24 cellular contexts compared by ENCODE assay signal in genomic region chr6:152986978-152987377, GRCh38. TPM values are rescaled to one million over a fixed set of nuclear protein-coding genes. Genes with fewer than 3 reads are reported as not detected.
DNase-seq lines count a peak whose midpoint lies in the region; ATAC-seq lines count a peak whose summit lies in the region.
"Had no signal": no experiment of that assay in that cellular context is flagged by ENCODE, and none has a peak within 500 bp of the region (broad histone marks: within the 10 kb centered on the region; RNA-seq: fewer than 3 reads in every experiment).

No MANE protein-coding gene starts in this region.

- H3K4me3 ChIP-seq in CD4-positive, CD25-positive, alpha-beta regulatory T cell (ENCODE audit: low read depth, low read length), result no peak overlapping the region
- H3K4me3 ChIP-seq: coronary artery, esophagus squamous epithelium, SK-N-MC, spleen, suprapubic skin had no signal

- no peaks in the 10 kb centered on the region for H3K27me3 Mint-ChIP-seq in T-helper 1 cell treated with Interleukin-12 subunit alpha and Interleukin-12 subunit beta and Interleukin-4 antibody, amounts not matched to agents 30 μg/mL and 1 μg/mL, for 36 hours (ENCODE audit: low read depth)
- H3K27me3 Mint-ChIP-seq in CD4-positive, CD25-positive, alpha-beta regulatory T cell, result no peaks in the 10 kb centered on the region
- no peaks in the 10 kb centered on the region for H3K27me3 Mint-ChIP-seq in T-cell
- H3K27me3 Mint-ChIP-seq in effector memory CD8-positive, alpha-beta T cell, result no peaks in the 10 kb centered on the region
- H3K27me3 Mint-ChIP-seq: stimulated activated memory B cell treated with anti-CD40 and anti-IgM and Interleukin-4, amounts not matched to agents 10 μg/mL and 1 μg/mL and 100 μg/mL, for 72 hours had no signal

- DNase-seq in T-helper 1 cell (no peak), T-cell (no peak), NCI-H146 treated with DMSO at 0.1 percent for 48 hours (lab: John Stamatoyannopoulos, UW; ENCODE audit: unreplicated experiment) (no peak), RPMI8226 (no peak)
- no peak for DNase-seq in CD4-positive, CD25-positive, alpha-beta regulatory T cell
- DNase-seq in effector memory CD8-positive, alpha-beta T cell, result no peak
- no peak for DNase-seq in stimulated activated CD8-positive, alpha-beta memory T cell treated with anti-CD3 and anti-CD28 coated beads, Interleukin-4, amount 100 ng/mL, for 48 hours
- DNase-seq: COR-L47; endodermal cell; esophagus squamous epithelium; H9; left colon; mesenchymal stem cell; NCI-H1048; NCI-H1930; NCI-H526 treated with DMSO at 0.1 percent for 48 hours; spleen; stimulated activated CD4-positive, alpha-beta T cell treated with anti-CD3 and anti-CD28 coated beads, Interleukin-2, amount 100 ng/mL, for 48 hours had no signal

- CTCF ChIA-PET in T-cell (lab: Charles Lee), result no interaction called here

- no peaks in the 10 kb centered on the region for H3K9me3 ChIP-seq in CD4-positive, CD25-positive, alpha-beta regulatory T cell (ENCODE audit: control insufficient read depth in 2 of 2, low read length in 2 of 2)
- H3K9me3 ChIP-seq: esophagus squamous epithelium, spleen, suprapubic skin had no signal

- H3K27me3 ChIP-seq in CD4-positive, CD25-positive, alpha-beta regulatory T cell (ENCODE audit: control insufficient read depth, insufficient read depth, low read length), result no peaks in the 10 kb centered on the region
- H3K27me3 ChIP-seq: esophagus squamous epithelium, suprapubic skin had no signal

- H3K36me3 Mint-ChIP-seq in T-helper 1 cell treated with Interleukin-12 subunit alpha and Interleukin-12 subunit beta and Interleukin-4 antibody, amounts not matched to agents 30 μg/mL and 1 μg/mL, for 36 hours (ENCODE audit: low read depth), result peaks cover 22% of the 10 kb centered on the region
- peaks cover 12% of the 10 kb centered on the region for H3K36me3 Mint-ChIP-seq in CD4-positive, CD25-positive, alpha-beta regulatory T cell
- H3K36me3 Mint-ChIP-seq in T-cell, result peaks cover 16% of the 10 kb centered on the region
- H3K36me3 Mint-ChIP-seq in effector memory CD8-positive, alpha-beta T cell (ENCODE audit: insufficient read depth), result peaks cover 47% of the 10 kb centered on the region

- H3K9me3 Mint-ChIP-seq in T-helper 1 cell treated with Interleukin-12 subunit alpha and Interleukin-12 subunit beta and Interleukin-4 antibody, amounts not matched to agents 30 μg/mL and 1 μg/mL, for 36 hours, result no peaks in the 10 kb centered on the region
- no peaks in the 10 kb centered on the region for H3K9me3 Mint-ChIP-seq in CD4-positive, CD25-positive, alpha-beta regulatory T cell
- H3K9me3 Mint-ChIP-seq in T-cell, result no peaks in the 10 kb centered on the region
- H3K9me3 Mint-ChIP-seq in effector memory CD8-positive, alpha-beta T cell, result no peaks in the 10 kb centered on the region
- H3K9me3 Mint-ChIP-seq: activated T-helper 1 cell treated with anti-CD3 and anti-CD28 coated beads, Interleukin-12 subunit alpha, Interleukin-12 subunit beta, Interleukin-2, Interleukin-4 antibody, amounts not matched to agents 30 ng/mL and 10 ng/mL and 1 ng/mL, durations not matched to agents 14 hours and 24 hours and 36 hours; endodermal cell; H9; stimulated activated memory B cell treated with anti-CD40 and anti-IgM and Interleukin-4, amounts not matched to agents 10 μg/mL and 1 μg/mL and 100 μg/mL, for 72 hours had no signal

- POLR2A ChIA-PET in T-cell (lab: Charles Lee), result no interaction called here

- H3K27ac ChIP-seq in CD4-positive, CD25-positive, alpha-beta regulatory T cell (ENCODE audit: insufficient read depth, low read length, poor library complexity, severe bottlenecking), result no peak overlapping the region
- H3K27ac ChIP-seq: coronary artery, esophagus squamous epithelium, SK-N-MC, spleen, suprapubic skin had no signal

- H3K27ac Mint-ChIP-seq in T-helper 1 cell treated with Interleukin-12 subunit alpha and Interleukin-12 subunit beta and Interleukin-4 antibody, amounts not matched to agents 30 μg/mL and 1 μg/mL, for 36 hours, result peak overlapping the region; percentile 34
- peak overlapping the region; percentile 16 to 93 (median 19) for H3K27ac Mint-ChIP-seq in CD4-positive, CD25-positive, alpha-beta regulatory T cell
- H3K27ac Mint-ChIP-seq in T-cell, result peak overlapping the region; percentile 4 to 50
- H3K27ac Mint-ChIP-seq in effector memory CD8-positive, alpha-beta T cell, result peak overlapping the region; percentile 14 to 60
- H3K27ac Mint-ChIP-seq: activated T-helper 1 cell treated with anti-CD3 and anti-CD28 coated beads, Interleukin-12 subunit alpha, Interleukin-12 subunit beta, Interleukin-2, Interleukin-4 antibody, amounts not matched to agents 30 ng/mL and 10 ng/mL and 1 ng/mL, durations not matched to agents 14 hours and 24 hours and 36 hours; endodermal cell; stimulated activated memory B cell treated with anti-CD40 and anti-IgM and Interleukin-4, amounts not matched to agents 10 μg/mL and 1 μg/mL and 100 μg/mL, for 72 hours had no signal

- ATAC-seq in CD4-positive, CD25-positive, alpha-beta regulatory T cell (ENCODE audit: low read depth in 2 of 2), result no peak
- no peak for ATAC-seq in T-cell (replicated peaks in 1 of 4)
- ATAC-seq in effector memory CD8-positive, alpha-beta T cell (replicated peaks), result no peak
- ATAC-seq: left colon; stimulated activated memory B cell treated with anti-CD40 and anti-IgM and Interleukin-4, amounts not matched to agents 10 μg/mL and 1 μg/mL and 100 μg/mL, for 72 hours had no signal

- H3K4me3 Mint-ChIP-seq in T-helper 1 cell treated with Interleukin-12 subunit alpha and Interleukin-12 subunit beta and Interleukin-4 antibody, amounts not matched to agents 30 μg/mL and 1 μg/mL, for 36 hours, result no peak overlapping the region
- H3K4me3 Mint-ChIP-seq in CD4-positive, CD25-positive, alpha-beta regulatory T cell, result peak overlapping the region in 2 of 4 donors; percentile 67 to 89
- H3K4me3 Mint-ChIP-seq in T-cell, result no peak overlapping the region
- no peak overlapping the region for H3K4me3 Mint-ChIP-seq in effector memory CD8-positive, alpha-beta T cell
- H3K4me3 Mint-ChIP-seq: activated T-helper 1 cell treated with anti-CD3 and anti-CD28 coated beads, Interleukin-12 subunit alpha, Interleukin-12 subunit beta, Interleukin-2, Interleukin-4 antibody, amounts not matched to agents 30 ng/mL and 10 ng/mL and 1 ng/mL, durations not matched to agents 14 hours and 24 hours and 36 hours; endodermal cell; H9; stimulated activated memory B cell treated with anti-CD40 and anti-IgM and Interleukin-4, amounts not matched to agents 10 μg/mL and 1 μg/mL and 100 μg/mL, for 72 hours had no signal

- peaks cover 23% of the 10 kb centered on the region for H3K4me1 ChIP-seq in CD4-positive, CD25-positive, alpha-beta regulatory T cell (ENCODE audit: control insufficient read depth, insufficient read depth, low read length, poor library complexity, severe bottlenecking)

- peaks cover 16% of the 10 kb centered on the region for H3K4me1 Mint-ChIP-seq in T-helper 1 cell treated with Interleukin-12 subunit alpha and Interleukin-12 subunit beta and Interleukin-4 antibody, amounts not matched to agents 30 μg/mL and 1 μg/mL, for 36 hours (ENCODE audit: low read depth)
- peaks cover 23 to 44% (median 27%) of the 10 kb centered on the region in 4 donors for H3K4me1 Mint-ChIP-seq in CD4-positive, CD25-positive, alpha-beta regulatory T cell
- H3K4me1 Mint-ChIP-seq in T-cell, result peaks cover 26 to 35% (median 30%) of the 10 kb centered on the region in 3 donors
- peaks cover 19 to 29% of the 10 kb centered on the region in 2 donors for H3K4me1 Mint-ChIP-seq in effector memory CD8-positive, alpha-beta T cell (ENCODE audit: low read depth in 2 of 2)

- H3K36me3 ChIP-seq in CD4-positive, CD25-positive, alpha-beta regulatory T cell (ENCODE audit: control insufficient read depth, insufficient read depth, low read length), result peaks cover 9% of the 10 kb centered on the region

RNA-seq across cellular contexts. Expression of gene FBXO5, which starts 4.1 kb away (rescaled TPM):
- 7.9 TPM for total RNA-seq in CD4-positive, CD25-positive, alpha-beta regulatory T cell
- polyA plus RNA-seq in CD4-positive, CD25-positive, alpha-beta regulatory T cell, result 1 to 10 TPM; 5.6 to 9.2 (median 7.7) TPM
- 1 to 10 TPM; 4.4 to 9.3 (median 8.1) TPM for total RNA-seq in T-cell

RNA-seq across cellular contexts. Expression of gene MTRF1L, which starts 15.5 kb away (rescaled TPM):
- total RNA-seq in CD4-positive, CD25-positive, alpha-beta regulatory T cell, result 17.2 TPM
- polyA plus RNA-seq in CD4-positive, CD25-positive, alpha-beta regulatory T cell, result 10 to 100 TPM in 2 of 4 donors, 1 to 10 TPM in 2; 7.6 to 12.0 (median 9.2) TPM
- 10 to 100 TPM in 3 of 5 donors, 1 to 10 TPM in 2; 7.0 to 12.2 (median 11.0) TPM for total RNA-seq in T-cell
